2 cellular contexts compared by ENCODE assay signal in genomic region chr22:45196926-45197605, GRCh38.
TF ChIP-seq lines count a peak whose summit lies in the region.

No MANE protein-coding gene starts in this region.

TF ChIP-seq in GM12878, 131 proteins besides CTCF, POLR2A, EP300 and RAD21:
- TF ChIP-seq BCL11A (IDR thresholded peaks at IDR 0.05; ENCODE audit: low read depth, low read length) (no peak), NFIC (IDR thresholded peaks at IDR 0.05; ENCODE audit: low read depth, low read length) (no peak), HCFC1 (IDR thresholded peaks at IDR 0.05; ENCODE audit: low read length) (no peak), NR2C1 (IDR thresholded peaks at IDR 0.05) (no peak)

TF ChIP-seq in WTC11, 78 proteins besides CTCF, POLR2A, EP300 and RAD21:
- no peak for TF ChIP-seq ZSCAN18 (CRISPR knock-in tag; IDR thresholded peaks at IDR 0.05)
- no peak for TF ChIP-seq ZNF425 (CRISPR knock-in tag; conservative IDR thresholded peaks at IDR 0.05)
- no peak for TF ChIP-seq IRF1 (CRISPR knock-in tag; IDR thresholded peaks at IDR 0.05)
- TF ChIP-seq EMX1 (CRISPR knock-in tag; IDR thresholded peaks at IDR 0.05), result no peak
